ENCODE assay signal across 1 cellular context in genomic region chr2:73893764-73894474, GRCh38.
TF ChIP-seq lines count a peak whose summit lies in the region.

No MANE protein-coding gene starts in this region.

TF ChIP-seq in IMR-90, 13 proteins besides CTCF, POLR2A, EP300 and RAD21:
- TF ChIP-seq MAZ (IDR thresholded peaks at IDR 0.05; ENCODE audit: borderline replicate concordance, low read depth, low read length) = no peak
TF ChIP-seq in IMR-90: peak in this region for 0.
